Comparison of ENCODE assay signal across 1 cellular context in genomic region chr19:3115916-3116602, GRCh38.
TF ChIP-seq lines count a peak whose summit lies in the region.

No MANE protein-coding gene starts in this region.

TF ChIP-seq in H1, 55 proteins besides CTCF, POLR2A, EP300 and RAD21:
- TF ChIP-seq TCF12 (IDR thresholded peaks at IDR 0.05; ENCODE audit: low read depth, low read length) (no peak), CTBP2 (IDR thresholded peaks at IDR 0.05; ENCODE audit: borderline replicate concordance, insufficient read depth, insufficient read length, low read length) (peak; percentile 30), SP1 (IDR thresholded peaks at IDR 0.05; ENCODE audit: low read depth, low read length) (peak; percentile 50; the same call in 1 of the 2 replicates), E2F6 (IDR thresholded peaks at IDR 0.05) (0 out of 2 replicates have a peak, but pooled peaks have one; percentile 30), POLR2AphosphoS5 (IDR thresholded peaks at IDR 0.05; ENCODE audit: low read depth, low read length) (peak; percentile 34; the same call in 1 of the 2 replicates), TAF1 (IDR thresholded peaks at IDR 0.05; ENCODE audit: low read depth, low read length) (0 out of 2 replicates have a peak, but pooled peaks have one; percentile 20), JUND (IDR thresholded peaks at IDR 0.05; ENCODE audit: low read length) (no peak), CEBPB (IDR thresholded peaks at IDR 0.05; ENCODE audit: low read depth, low read length) (peak; percentile 31; the same call in 1 of the 2 replicates), TEAD4 (IDR thresholded peaks at IDR 0.05; ENCODE audit: low read depth, low read length) (peak; percentile 99)
